In genomic region chr6:35050291-35050987, GRCh38 we compare ENCODE assay signal across 13 cellular contexts.
DNase-seq lines count a peak whose midpoint lies in the region; ATAC-seq and TF ChIP-seq lines count a peak whose summit lies in the region.
"Had no signal": no experiment of that assay in that cellular context is flagged by ENCODE, and none has a peak within 500 bp of the region (broad histone marks: within the 10 kb centered on the region; RNA-seq: fewer than 3 reads in every experiment).

No MANE protein-coding gene starts in this region.

- no peak overlapping the region for H3K4me3 Mint-ChIP-seq in activated CD4-positive, alpha-beta T cell treated with anti-CD3 and anti-CD28 coated beads, Interleukin-2, amount 10 ng/mL, durations not matched to agents 7 days and 5 days
- H3K4me3 Mint-ChIP-seq: activated CD4-positive, alpha-beta T cell treated with anti-CD3 and anti-CD28 coated beads for 36 hours; CD8-positive, alpha-beta memory T cell had no signal

- no peak overlapping the region for H2BK15ac ChIP-seq in mesendoderm (replicated peaks; ENCODE audit: low read depth)

- H3K79me1 ChIP-seq in mesendoderm (ENCODE audit: low read length): peaks cover 3% of the 10 kb centered on the region

- no peak overlapping the region for H4K8ac ChIP-seq in mesendoderm (ENCODE audit: low read depth, low read length)

- H4K5ac ChIP-seq in mesendoderm (ENCODE audit: low read length): no peak overlapping the region

- CTCF ChIA-PET in activated CD4-positive, alpha-beta T cell treated with anti-CD3 and anti-CD28 coated beads, Interleukin-2, amount 10 ng/mL, durations not matched to agents 7 days and 5 days (lab: Charles Lee): interaction anchor here (1.7 kb wide), 1 partner anchor 8 kb away, joined by 4 read pairs; no protein-coding TSS in a partner anchor

- POLR2A ChIA-PET in activated CD4-positive, alpha-beta T cell treated with anti-CD3 and anti-CD28 coated beads, Interleukin-2, amount 10 ng/mL, durations not matched to agents 7 days and 5 days (lab: Charles Lee): no interaction called here

- H2AK5ac ChIP-seq in mesendoderm (ENCODE audit: low read length): no peak overlapping the region

- H2BK120ac ChIP-seq in mesendoderm (ENCODE audit: low read depth, low read length): no peak overlapping the region

- no peak for TF ChIP-seq EP300 in gastroesophageal sphincter (IDR thresholded peaks at IDR 0.05)

- no peak overlapping the region for H3K56ac ChIP-seq in mesendoderm (ENCODE audit: low read length)

- no peak for ATAC-seq in gastroesophageal sphincter
- no peak for ATAC-seq in HG02885 (IDR thresholded peaks at IDR 0.05; ENCODE audit: poor library complexity, unreplicated experiment)
- ATAC-seq: activated CD4-positive, alpha-beta T cell treated with anti-CD3 and anti-CD28 coated beads for 36 hours had no signal

- H3K27ac Mint-ChIP-seq in activated CD4-positive, alpha-beta T cell treated with anti-CD3 and anti-CD28 coated beads, Interleukin-2, amount 10 ng/mL, durations not matched to agents 7 days and 5 days: no peak overlapping the region
- H3K27ac Mint-ChIP-seq: activated CD4-positive, alpha-beta T cell treated with anti-CD3 and anti-CD28 coated beads for 36 hours; CD8-positive, alpha-beta memory T cell had no signal

- H3K36me3 Mint-ChIP-seq in activated CD4-positive, alpha-beta T cell treated with anti-CD3 and anti-CD28 coated beads, Interleukin-2, amount 10 ng/mL, durations not matched to agents 7 days and 5 days (ENCODE audit: low read depth): no peaks in the 10 kb centered on the region

- H3K27me3 ChIP-seq in gastroesophageal sphincter: no peaks in the 10 kb centered on the region
- H3K27me3 ChIP-seq in mesendoderm (ENCODE audit: insufficient read depth, low read length, poor library complexity): no peaks in the 10 kb centered on the region

- TF ChIP-seq CTCF in NB4 (IDR thresholded peaks at IDR 0.05; ENCODE audit: low read depth, low read length) (no peak), gastroesophageal sphincter (IDR thresholded peaks at IDR 0.05) (no peak)

- no peak overlapping the region for H3K18ac ChIP-seq in mesendoderm (ENCODE audit: low read length)

- TF ChIP-seq POLR2A in NB4 (IDR thresholded peaks at IDR 0.05; ENCODE audit: extremely low read depth, insufficient read length): no peak
- TF ChIP-seq POLR2A in gastroesophageal sphincter (IDR thresholded peaks at IDR 0.05): no peak

- H3K27ac ChIP-seq in gastroesophageal sphincter: peak overlapping the region; percentile 85 to 98 (median 94)
- peak overlapping the region in 19 of 21 experiments; percentile 50 to 89 (median 73) for H3K27ac ChIP-seq in skin epidermis
- no peak overlapping the region for H3K27ac ChIP-seq in mesendoderm (ENCODE audit: low read depth, low read length)
- H3K27ac ChIP-seq: parathyroid adenoma, SK-N-MC had no signal

- H3K36me3 ChIP-seq in gastroesophageal sphincter: peaks cover 0 to 27% of the 10 kb centered on the region in 2 donors
- no peaks in the 10 kb centered on the region for H3K36me3 ChIP-seq in mesendoderm (ENCODE audit: control insufficient read depth, insufficient read depth, low read length)
- H3K36me3 ChIP-seq: HAP-1 had no signal

- no peaks in the 10 kb centered on the region for H3K27me3 Mint-ChIP-seq in activated CD4-positive, alpha-beta T cell treated with anti-CD3 and anti-CD28 coated beads, Interleukin-2, amount 10 ng/mL, durations not matched to agents 7 days and 5 days
- H3K27me3 Mint-ChIP-seq: activated CD4-positive, alpha-beta T cell treated with anti-CD3 and anti-CD28 coated beads for 36 hours had no signal

- no peak overlapping the region for H3K9ac ChIP-seq in mesendoderm (ENCODE audit: low read length)
- H3K9ac ChIP-seq: parathyroid adenoma had no signal

- H2BK5ac ChIP-seq in mesendoderm (ENCODE audit: low read length): no peak overlapping the region

- DNase-seq in DMS79 treated with DMSO at 0.1 percent for 48 hours (lab: John Stamatoyannopoulos, UW) (peak; percentile 93), NB4 (ENCODE audit: low read depth) (peak; percentile 71), mesendoderm (no peak), cerebellar nuclear complex (lab: John Stamatoyannopoulos, UW) (no peak)
- no peak for DNase-seq in activated CD4-positive, alpha-beta T cell treated with anti-CD3 and anti-CD28 coated beads, Interleukin-2, amount 10 ng/mL, durations not matched to agents 7 days and 5 days
- DNase-seq: activated CD4-positive, alpha-beta T cell treated with anti-CD3 and anti-CD28 coated beads for 36 hours; CD8-positive, alpha-beta memory T cell had no signal

- WGBS in gastroesophageal sphincter (ENCODE audit: low coverage in 1 of 2), 2 donors: 33 to 46% methylated on average over 5 to 6 of the region's 8 CpGs
- no CpG with 5 or more reads among the region's 8 CpGs for WGBS in mesendoderm (ENCODE audit: extremely low coverage, insufficient coverage, low lambda C conversion rate)

- peaks cover 7% of the 10 kb centered on the region for H3K4me1 Mint-ChIP-seq in activated CD4-positive, alpha-beta T cell treated with anti-CD3 and anti-CD28 coated beads, Interleukin-2, amount 10 ng/mL, durations not matched to agents 7 days and 5 days

- no peaks in the 10 kb centered on the region for H3K9me3 ChIP-seq in gastroesophageal sphincter
- H3K9me3 ChIP-seq: HAP-1 had no signal

- no peak overlapping the region for H3K4ac ChIP-seq in mesendoderm (ENCODE audit: low read depth, low read length)

- H3K79me2 ChIP-seq in mesendoderm (ENCODE audit: control insufficient read depth, insufficient read depth, low read length): no peaks in the 10 kb centered on the region
- H3K79me2 ChIP-seq: parathyroid adenoma had no signal

- no peaks in the 10 kb centered on the region for H3K9me3 Mint-ChIP-seq in activated CD4-positive, alpha-beta T cell treated with anti-CD3 and anti-CD28 coated beads, Interleukin-2, amount 10 ng/mL, durations not matched to agents 7 days and 5 days
- H3K9me3 Mint-ChIP-seq: CD8-positive, alpha-beta memory T cell had no signal

- H3K4me2 ChIP-seq in mesendoderm (ENCODE audit: low read length): no peak overlapping the region

- no peak overlapping the region for H3K23ac ChIP-seq in mesendoderm (ENCODE audit: low read length)

- H3K4me1 ChIP-seq in gastroesophageal sphincter: peaks cover 46 to 100% (median 71%) of the 10 kb centered on the region in 3 donors
- H3K4me1 ChIP-seq in mesendoderm (ENCODE audit: control insufficient read depth, low read depth, low read length): peaks cover 12% of the 10 kb centered on the region
- H3K4me1 ChIP-seq: parathyroid adenoma had no signal

- H3K4me3 ChIP-seq in NB4 (ENCODE audit: low read depth, low read length): no peak overlapping the region
- no peak overlapping the region for H3K4me3 ChIP-seq in gastroesophageal sphincter
- H3K4me3 ChIP-seq in skin epidermis: no peak overlapping the region
- no peak overlapping the region for H3K4me3 ChIP-seq in mesendoderm (ENCODE audit: low read length)
- H3K4me3 ChIP-seq: HAP-1, SK-N-MC had no signal

Comparison
In these comparisons a context has a peak if more than half of its experiments do, and no peak if none do; other contexts are left out.
1. DNase-seq: peak in DMS79 treated with DMSO at 0.1 percent for 48 hours (single experiment) and NB4 (single experiment); none in mesendoderm (single experiment), activated CD4-positive, alpha-beta T cell treated with anti-CD3 and anti-CD28 coated beads, Interleukin-2, amount 10 ng/mL, durations not matched to agents 7 days and 5 days (single experiment) and cerebellar nuclear complex (0 of 2).